ENCODE assay signal across 1 cellular context in genomic region chr10:33982995-33983394, GRCh38.
TF ChIP-seq lines count a peak whose summit lies in the region.

No MANE protein-coding gene starts in this region.

TF ChIP-seq in IMR-90, 13 proteins besides CTCF, POLR2A, EP300 and RAD21 (continued from another document):
- TF ChIP-seq RCOR1 (IDR thresholded peaks at IDR 0.05; ENCODE audit: insufficient replicate concordance, low read length) (no peak), SMC3 (IDR thresholded peaks at IDR 0.05; ENCODE audit: low read depth, low read length) (no peak), MAFK (IDR thresholded peaks at IDR 0.05; ENCODE audit: low read depth, low read length) (no peak)
TF ChIP-seq in IMR-90: peak in this region for 0.
